In genomic region chr3:156776046-156776445, GRCh38 we compare ENCODE assay signal across 18 cellular contexts. TPM values are rescaled to one million over a fixed set of nuclear protein-coding genes. Genes with fewer than 3 reads are reported as not detected.
DNase-seq lines count a peak whose midpoint lies in the region; ATAC-seq and TF ChIP-seq lines count a peak whose summit lies in the region.
"Had no signal": no experiment of that assay in that cellular context is flagged by ENCODE, and none has a peak within 500 bp of the region (broad histone marks: within the 10 kb centered on the region; RNA-seq: fewer than 3 reads in every experiment).

No MANE protein-coding gene starts in this region.

- intact Hi-C loops in mammary epithelial cell (cut with micrococcal nuclease) = no loop called here

- no peaks in the 10 kb centered on the region for H3K79me2 ChIP-seq in mammary epithelial cell (ENCODE audit: insufficient read depth, low read length)
- H3K79me2 ChIP-seq in osteoblast (ENCODE audit: insufficient read depth, low read length) = no peaks in the 10 kb centered on the region

- CTCF ChIA-PET in mammary epithelial cell (lab: Charles Lee; ENCODE audit: low non-redundant PET) = no interaction called here

- DNase-seq in CMK (ENCODE audit: low read depth) = peak; percentile 58
- DNase-seq in KG1 (lab: John Stamatoyannopoulos, UW) = peak; percentile 23
- DNase-seq in mammary epithelial cell = no peak
- DNase-seq in osteoblast (ENCODE audit: insufficient read length, low spot score, missing footprints) = no peak
- no peak for DNase-seq in activated CD4-positive, alpha-beta T cell treated with anti-CD3 and anti-CD28 coated beads, Interleukin-2, amount 50 U/mL, for 4 hours
- no peak for DNase-seq in DMS79 treated with DMSO at 0.1 percent for 48 hours (lab: John Stamatoyannopoulos, UW)
- DNase-seq: DMS 273 treated with DMSO at 0.1 percent for 48 hours, NCI-H1048, NCI-H1436 treated with DMSO at 0.1 percent for 48 hours, NCI-H2029 treated with DMSO at 0.1 percent for 48 hours, NCI-H774, RPMI8226, SJCRH30 had no signal

- no peak overlapping the region for H3K27ac ChIP-seq in mammary epithelial cell (ENCODE audit: insufficient read depth, low read depth, low read length)
- H3K27ac ChIP-seq in osteoblast (ENCODE audit: low read depth, low read length) = no peak overlapping the region
- H3K27ac ChIP-seq: A549, C4-2B, SJCRH30 had no signal

- peaks cover 15% of the 10 kb centered on the region for H3K4me1 ChIP-seq in mammary epithelial cell (ENCODE audit: insufficient read depth, low read length)
- H3K4me1 ChIP-seq in osteoblast (ENCODE audit: insufficient read depth, low read length) = peaks cover 11% of the 10 kb centered on the region
- H3K4me1 ChIP-seq: HAP-1, SJCRH30 had no signal

- H3K9me3 ChIP-seq in mammary epithelial cell (replicated peaks; ENCODE audit: insufficient read depth, low read length) = no peaks in the 10 kb centered on the region
- H3K9me3 ChIP-seq in osteoblast (ENCODE audit: low read depth, low read length) = no peaks in the 10 kb centered on the region
- H3K9me3 ChIP-seq: A549, HAP-1, SJCRH30 had no signal

- in situ Hi-C loops in mammary epithelial cell (cut with MboI; ENCODE audit: low sequenced_read_pairs in 2 of 2) = no loop called here

- H3K4me3 ChIP-seq in mammary epithelial cell (replicated peaks in 1 of 3; ENCODE audit: insufficient read depth in 1 of 3, low read depth in 2 of 3, low read length in 3 of 3) (no peak overlapping the region), osteoblast (ENCODE audit: insufficient read depth, low read length) (no peak overlapping the region)
- H3K4me3 ChIP-seq: A549, HAP-1, SJCRH30 had no signal

- BruUV-seq in mammary epithelial cell (replicated peaks; lab: Mats Ljungman, UMichigan) = no TSS peak

- no peak overlapping the region for H3K4me2 ChIP-seq in mammary epithelial cell (ENCODE audit: insufficient read depth, low read depth, low read length)
- no peak overlapping the region for H3K4me2 ChIP-seq in osteoblast (ENCODE audit: insufficient read depth, low read length)
- H3K4me2 ChIP-seq: A549 had no signal

- TF ChIP-seq CTCF in mammary epithelial cell (conservative IDR thresholded peaks at IDR 0.05 in 1 of 2, IDR thresholded peaks at IDR 0.05 in 1 of 2; ENCODE audit: extremely low read depth in 1 of 2, insufficient read depth in 1 of 2, low read depth in 1 of 2, low read length in 2 of 2) (no peak), osteoblast (IDR thresholded peaks at IDR 0.05; ENCODE audit: extremely low read depth, low read depth, low read length) (no peak)

- ATAC-seq in HG03469 (IDR thresholded peaks at IDR 0.05; ENCODE audit: unreplicated experiment) = no peak
- ATAC-seq: A549 had no signal

- H3K9ac ChIP-seq in mammary epithelial cell (ENCODE audit: insufficient read depth, low read length) = no peak overlapping the region

- H3K36me3 ChIP-seq in mammary epithelial cell (ENCODE audit: insufficient read depth, low read length) (no peaks in the 10 kb centered on the region), osteoblast (ENCODE audit: insufficient read depth, low read length) (no peaks in the 10 kb centered on the region)
- H3K36me3 ChIP-seq: HAP-1, SJCRH30 had no signal

- H2AFZ ChIP-seq in mammary epithelial cell (ENCODE audit: low read depth, low read length) (peak overlapping the region; percentile 67), osteoblast (ENCODE audit: low read length) (peak overlapping the region; percentile 39)

- H3K27me3 ChIP-seq in mammary epithelial cell (ENCODE audit: insufficient read depth, low read length) (no peaks in the 10 kb centered on the region), osteoblast (ENCODE audit: insufficient read depth, low read length) (no peaks in the 10 kb centered on the region)
- H3K27me3 ChIP-seq: SJCRH30 had no signal

- dilution Hi-C loops in mammary epithelial cell (cut with HindIII; ENCODE audit: low sequenced_read_pairs) = no loop called here

- WGBS in mammary epithelial cell (ENCODE audit: low coverage, missing lambda C conversion rate) = 100% methylated on average over 2 of the region's 2 CpGs

- H4K20me1 ChIP-seq in mammary epithelial cell (ENCODE audit: insufficient read depth, low read length) (no peaks in the 10 kb centered on the region), osteoblast (ENCODE audit: insufficient read depth, low read length) (no peaks in the 10 kb centered on the region)

RNA-seq across cellular contexts. Expression of gene LEKR1, which starts 50.1 kb away (rescaled TPM):
- under 1 TPM; 0.83 to 0.87 TPM for total RNA-seq in mammary epithelial cell
- polyA plus RNA-seq in mammary epithelial cell = 0.03 TPM
- polyA minus RNA-seq in mammary epithelial cell = not detected
- total RNA-seq in osteoblast = 0.36 and 1.5 TPM in 2 replicates
- total RNA-seq: HT1080 had no signal

Comparison
In these comparisons a context has a peak if more than half of its experiments do, and no peak if none do; other contexts are left out.
1. DNase-seq: peak in CMK (single experiment) and KG1 (single experiment); none in mammary epithelial cell (single experiment), osteoblast (single experiment), activated CD4-positive, alpha-beta T cell treated with anti-CD3 and anti-CD28 coated beads, Interleukin-2, amount 50 U/mL, for 4 hours (0 of 2) and DMS79 treated with DMSO at 0.1 percent for 48 hours (single experiment).